14 cellular contexts compared by ENCODE assay signal in the genomic region with DNA sequence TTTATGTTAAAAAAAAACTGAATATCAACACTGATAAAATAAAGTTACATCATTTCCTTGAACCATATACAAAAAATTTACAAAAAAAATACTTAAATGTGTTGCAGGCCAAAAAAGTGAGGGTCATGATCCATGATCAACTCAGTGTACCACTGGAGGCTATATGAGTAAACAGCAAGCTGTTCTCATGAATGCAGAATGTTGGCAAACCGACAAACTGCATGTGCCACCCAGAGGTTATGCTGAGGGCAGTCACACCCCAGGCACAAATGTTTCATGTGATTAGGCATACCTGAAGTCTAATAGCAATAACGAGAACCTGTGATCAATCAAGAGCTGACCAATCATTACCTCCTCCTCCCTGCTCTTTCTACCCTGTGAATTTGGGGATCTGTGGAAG.
A peak's percentile ranks its signal among the peaks of the same experiment; 100 is the strongest.
DNase-seq lines count a peak whose midpoint lies in the region; ATAC-seq lines count a peak whose summit lies in the region.
"Had no signal": no experiment of that assay in that cellular context is flagged by ENCODE, and none has a peak within 500 bp of the region (broad histone marks: within the 10 kb centered on the region; RNA-seq: fewer than 3 reads in every experiment).

No MANE protein-coding gene starts in this region.

- ATAC-seq in HG03280 (IDR thresholded peaks at IDR 0.05; ENCODE audit: unreplicated experiment) = no peak

- H3K27ac ChIP-seq in epithelial cell of prostate = no peak overlapping the region

- DNase-seq in EL = peak; percentile 57
- DNase-seq in NCI-H69 (lab: John Stamatoyannopoulos, UW) = peak; percentile 1
- peak; percentile 20 for DNase-seq in epithelial cell of prostate (ENCODE audit: low read depth, low spot score)
- no peak for DNase-seq in NCI-H774 (lab: John Stamatoyannopoulos, UW)
- no peak for DNase-seq in stimulated activated CD4-positive, alpha-beta T cell treated with anti-CD3 and anti-CD28 coated beads, Interleukin-1b, Interleukin-23, amount 100 ng/mL, for 48 hours
- DNase-seq: C1 segment of cervical spinal cord; Calu3; CD4-positive, alpha-beta memory T cell; COR-L47; DMS53; DMS79 treated with DMSO at 0.1 percent for 48 hours; GOT3; HFFc6 had no signal

Comparison
In these comparisons a context has a peak if more than half of its experiments do, and no peak if none do; other contexts are left out.
1. DNase-seq: peak in EL (single experiment), NCI-H69 (single experiment) and epithelial cell of prostate (single experiment); none in NCI-H774 (single experiment) and stimulated activated CD4-positive, alpha-beta T cell treated with anti-CD3 and anti-CD28 coated beads, Interleukin-1b, Interleukin-23, amount 100 ng/mL, for 48 hours (single experiment).